Comparison of ENCODE assay signal across 9 cellular contexts in genomic region chr12:117857632-117858274, GRCh38.
DNase-seq lines count a peak whose midpoint lies in the region; ATAC-seq and TF ChIP-seq lines count a peak whose summit lies in the region.
"Had no signal": no experiment of that assay in that cellular context is flagged by ENCODE, and none has a peak within 500 bp of the region (broad histone marks: within the 10 kb centered on the region; RNA-seq: fewer than 3 reads in every experiment).

No MANE protein-coding gene starts in this region.

- H3K27me3 ChIP-seq in mesendoderm (ENCODE audit: insufficient read depth, low read length, poor library complexity): no peaks in the 10 kb centered on the region
- H3K27me3 ChIP-seq: BLaER1 treated with 17β-estradiol and CSF1 and Interleukin-3, amounts not matched to agents 10 nM and 100 nM had no signal

- H2BK5ac ChIP-seq in mesendoderm (ENCODE audit: low read length): no peak overlapping the region

- H3K18ac ChIP-seq in mesendoderm (ENCODE audit: low read length): no peak overlapping the region

- no peaks in the 10 kb centered on the region for H3K4me1 ChIP-seq in mesendoderm (ENCODE audit: control insufficient read depth, low read depth, low read length)

- no peak overlapping the region for H2BK15ac ChIP-seq in mesendoderm (replicated peaks; ENCODE audit: low read depth)

- peak; percentile 24 to 65 (median 46) for DNase-seq in NCI-H1417 (lab: John Stamatoyannopoulos, UW)
- DNase-seq in NCI-H1417 treated with DMSO at 0.1 percent for 48 hours (lab: John Stamatoyannopoulos, UW): no peak
- DNase-seq in LHCN-M2 (ENCODE audit: low read depth): peak; percentile 35
- peak; percentile 45 to 66 for DNase-seq in cardiac fibroblast (ENCODE audit: low read depth in 2 of 2)
- DNase-seq in mesendoderm: peak; percentile 85
- peak; percentile 47 for DNase-seq in superior temporal gyrus (ENCODE audit: extremely low spot score)

- no peak overlapping the region for H3K56ac ChIP-seq in mesendoderm (ENCODE audit: low read length)

- H4K5ac ChIP-seq in mesendoderm (ENCODE audit: low read length): no peak overlapping the region

- H3K4me2 ChIP-seq in mesendoderm (ENCODE audit: low read length): no peak overlapping the region
- H3K4me2 ChIP-seq: BLaER1 treated with 17β-estradiol and CSF1 and Interleukin-3, amounts not matched to agents 10 nM and 100 nM had no signal

- no CpG with 5 or more reads among the region's 6 CpGs for WGBS in mesendoderm (ENCODE audit: extremely low coverage, insufficient coverage, low lambda C conversion rate)

- no peaks in the 10 kb centered on the region for H3K36me3 ChIP-seq in mesendoderm (ENCODE audit: control insufficient read depth, insufficient read depth, low read length)
- H3K36me3 ChIP-seq: BLaER1 treated with 17β-estradiol and CSF1 and Interleukin-3, amounts not matched to agents 10 nM and 100 nM had no signal

- TF ChIP-seq CTCF in VCaP (conservative IDR thresholded peaks at IDR 0.05) (peak; percentile 85), cardiac fibroblast (IDR thresholded peaks at IDR 0.05; ENCODE audit: low read depth, low read length) (peak; percentile 67)

- no peak overlapping the region for H3K4ac ChIP-seq in mesendoderm (ENCODE audit: low read depth, low read length)

- H3K4me3 ChIP-seq in cardiac fibroblast (replicated peaks in 1 of 2; ENCODE audit: low read depth in 2 of 2, low read length in 2 of 2) (no peak overlapping the region), mesendoderm (ENCODE audit: low read length) (no peak overlapping the region)
- H3K4me3 ChIP-seq: BLaER1 treated with 17β-estradiol and CSF1 and Interleukin-3, amounts not matched to agents 10 nM and 100 nM had no signal

- no peak overlapping the region for H2AK5ac ChIP-seq in mesendoderm (ENCODE audit: low read length)

- no peak overlapping the region for H3K23ac ChIP-seq in mesendoderm (ENCODE audit: low read length)

- H4K8ac ChIP-seq in mesendoderm (ENCODE audit: low read depth, low read length): no peak overlapping the region

- H3K79me2 ChIP-seq in mesendoderm (ENCODE audit: control insufficient read depth, insufficient read depth, low read length): no peaks in the 10 kb centered on the region

- H2BK120ac ChIP-seq in mesendoderm (ENCODE audit: low read depth, low read length): no peak overlapping the region

- H3K27ac ChIP-seq in VCaP: no peak overlapping the region
- H3K27ac ChIP-seq in mesendoderm (ENCODE audit: low read depth, low read length): no peak overlapping the region
- H3K27ac ChIP-seq: BLaER1 treated with 17β-estradiol and CSF1 and Interleukin-3, amounts not matched to agents 10 nM and 100 nM had no signal

- no peak overlapping the region for H3K9ac ChIP-seq in mesendoderm (ENCODE audit: low read length)
- H3K9ac ChIP-seq: BLaER1 treated with 17β-estradiol and CSF1 and Interleukin-3, amounts not matched to agents 10 nM and 100 nM had no signal

- H3K79me1 ChIP-seq in mesendoderm (ENCODE audit: low read length): no peaks in the 10 kb centered on the region

- ATAC-seq in GM18861 (IDR thresholded peaks at IDR 0.05; ENCODE audit: unreplicated experiment): no peak
